10 cellular contexts compared by ENCODE assay signal in genomic region chr9:111148994-111149759, GRCh38.
DNase-seq lines count a peak whose midpoint lies in the region; ATAC-seq, FAIRE-seq and TF ChIP-seq lines count a peak whose summit lies in the region.
"Had no signal": no experiment of that assay in that cellular context is flagged by ENCODE, and none has a peak within 500 bp of the region (broad histone marks: within the 10 kb centered on the region; RNA-seq: fewer than 3 reads in every experiment).

No MANE protein-coding gene starts in this region.

- 71% methylated on average over 5 of the region's 5 CpGs for WGBS in right cardiac atrium

- intact Hi-C loops in HCT116 (cut with micrococcal nuclease): loop anchor here (5.0 kb wide), 1 partner anchor 512 kb away; no protein-coding TSS in a partner anchor
- intact Hi-C loops in right cardiac atrium (cut with DNase I): no loop called here

- H3K4me2 ChIP-seq in HCT116 (ENCODE audit: low read length): no peak overlapping the region

- H3K9me2 ChIP-seq in HCT116 (ENCODE audit: insufficient read depth): no peaks in the 10 kb centered on the region

- RAD21 ChIA-PET in HCT116 (lab: Charles Lee; ENCODE audit: low non-redundant PET in 1 of 2, low total read pairs in 2 of 2, uncharacterized antibody in 2 of 2, unreplicated experiment in 2 of 2): no interaction called here

- H3K4me1 ChIP-seq in HCT116 (ENCODE audit: control insufficient read depth in 1 of 2, insufficient read depth in 2 of 2, low read length in 2 of 2) (no peaks in the 10 kb centered on the region), right cardiac atrium (ENCODE audit: control insufficient read depth, insufficient read depth, low read length) (no peaks in the 10 kb centered on the region)

- H3K36me3 ChIP-seq in HCT116 (ENCODE audit: control insufficient read depth in 1 of 2, insufficient read depth in 2 of 2, low read length in 2 of 2): no peaks in the 10 kb centered on the region

- DNase-seq in EL (peak; percentile 56), HCT116 (ENCODE audit: low read depth, low spot score) (peak; percentile 3), SK-MEL-5 (ENCODE audit: low read depth, low spot score) (peak; percentile 38), right cardiac atrium (peak; percentile 39 to 72 (median 43)), C1 segment of cervical spinal cord (lab: John Stamatoyannopoulos, UW) (no peak), GM12891 (ENCODE audit: insufficient read length, low spot score) (no peak), activated gamma-delta T cell (lab: John Stamatoyannopoulos, UW) (no peak)
- DNase-seq: activated gamma-delta T cell treated with Interleukin-2 at 50 U/mL for 16 hours, DMS79 treated with DMSO at 0.1 percent for 48 hours had no signal

- TF ChIP-seq CTCF in HCT116 (IDR thresholded peaks at IDR 0.05 in 2 of 3, conservative IDR thresholded peaks at IDR 0.05 in 1 of 3; ENCODE audit: borderline replicate concordance in 1 of 3, insufficient read depth in 1 of 3, low read depth in 2 of 3, low read length in 2 of 3): peak; percentile 13 to 40 (median 33); a peak in 3 of 6 replicates

- H3K9me3 ChIP-seq in HCT116 (ENCODE audit: control insufficient read depth in 1 of 2, insufficient read depth in 1 of 2, low read depth in 1 of 2, low read length in 2 of 2): no peaks in the 10 kb centered on the region
- H3K9me3 ChIP-seq in right cardiac atrium (ENCODE audit: control insufficient read depth, low read length): no peaks in the 10 kb centered on the region

- in situ Hi-C loops in SK-MEL-5 (cut with HindIII; ENCODE audit: low pct_unique_long_range_greater_than_20kb, low sequenced_read_pairs): no loop called here

- TF ChIP-seq POLR2A in HCT116 (IDR thresholded peaks at IDR 0.05; ENCODE audit: borderline replicate concordance, extremely low read depth, insufficient read depth, insufficient read length): no peak
- no peak for TF ChIP-seq POLR2A in GM12891 (IDR thresholded peaks at IDR 0.05; ENCODE audit: low read depth, low read length)

- FAIRE-seq in GM12891 (lab: Jason Lieb, UNC): no peak

- no peaks in the 10 kb centered on the region for H3K79me2 ChIP-seq in HCT116 (ENCODE audit: insufficient read depth, low read length)

- TF ChIP-seq RAD21 in HCT116 (IDR thresholded peaks at IDR 0.05; ENCODE audit: low read depth): peak; percentile 25; the same call in 1 of the 2 replicates

- ATAC-seq in HCT116 (peak; percentile 74), right cardiac atrium (peak; percentile 55 to 81), GM21367 (IDR thresholded peaks at IDR 0.05; ENCODE audit: unreplicated experiment) (no peak)

- no peak overlapping the region for H2AFZ ChIP-seq in HCT116 (ENCODE audit: low read depth, low read length, poor library complexity, severe bottlenecking)

- no peak overlapping the region for H3K27ac ChIP-seq in HCT116 (ENCODE audit: low read depth, low read length)
- peak overlapping the region; percentile 22 for H3K27ac ChIP-seq in right cardiac atrium (ENCODE audit: low read length)

- H3K9ac ChIP-seq in HCT116 (ENCODE audit: low read length): no peak overlapping the region

- H3K4me3 ChIP-seq in HCT116 (replicated peaks in 1 of 2; ENCODE audit: low read depth in 1 of 2, low read length in 2 of 2): no peak overlapping the region
- H3K4me3 ChIP-seq in right cardiac atrium (ENCODE audit: low read length): no peak overlapping the region

- H3K27me3 ChIP-seq in HCT116 (ENCODE audit: insufficient read depth, low read length) (no peaks in the 10 kb centered on the region), right cardiac atrium (ENCODE audit: control insufficient read depth, insufficient read depth) (no peaks in the 10 kb centered on the region)

- CTCF ChIA-PET in HCT116 (lab: Charles Lee): no interaction called here

- H4K20me1 ChIP-seq in HCT116 (ENCODE audit: insufficient read depth): no peaks in the 10 kb centered on the region

- POLR2A ChIA-PET in HCT116 (lab: Charles Lee): interaction anchor here (0.6 kb wide), 1 partner anchor 450 kb away, joined by 3 read pairs; the partner anchor contains the start of gene PTGR1

- no TSS peak for BruUV-seq in HCT116 (replicated peaks; lab: Mats Ljungman, UMichigan)

TF ChIP-seq in HCT116, 20 proteins besides CTCF, POLR2A, EP300 and RAD21 (continues in another document):
- TF ChIP-seq TCF7L2 (IDR thresholded peaks at IDR 0.05; ENCODE audit: borderline replicate concordance, extremely low read depth, insufficient read depth, insufficient read length) (no peak), SP1 (IDR thresholded peaks at IDR 0.05; ENCODE audit: low read depth) (no peak), ELF1 (IDR thresholded peaks at IDR 0.05; ENCODE audit: borderline replicate concordance, low read depth) (no peak), YY1 (IDR thresholded peaks at IDR 0.05; ENCODE audit: extremely low read depth, insufficient replicate concordance, low read depth, low read length) (no peak), POLR2AphosphoS5 (IDR thresholded peaks at IDR 0.05; ENCODE audit: low read depth, low read length) (no peak), REST (IDR thresholded peaks at IDR 0.05; ENCODE audit: low read depth) (no peak), CEBPB (IDR thresholded peaks at IDR 0.05; ENCODE audit: low read depth) (no peak), CBX3 (IDR thresholded peaks at IDR 0.05; ENCODE audit: low read depth) (no peak), ATF3 (IDR thresholded peaks at IDR 0.05) (no peak)

TF ChIP-seq in GM12891, 5 proteins besides CTCF, POLR2A, EP300 and RAD21:
- TF ChIP-seq SPI1 (IDR thresholded peaks at IDR 0.05; ENCODE audit: low read depth, low read length) (no peak), POLR2AphosphoS5 (IDR thresholded peaks at IDR 0.05; ENCODE audit: low read depth, low read length) (no peak), TAF1 (IDR thresholded peaks at IDR 0.05; ENCODE audit: low read depth, low read length) (no peak), POU2F2 (IDR thresholded peaks at IDR 0.05; ENCODE audit: low read depth, low read length) (no peak), PAX5 (IDR thresholded peaks at IDR 0.05; ENCODE audit: insufficient read depth, low read length, severe bottlenecking) (no peak)
TF ChIP-seq in GM12891: peak in this region for 0.

Comparison
In these comparisons a context has a peak if more than half of its experiments do, and no peak if none do; other contexts are left out.
1. DNase-seq: peak in EL (single experiment), HCT116 (single experiment), SK-MEL-5 (single experiment) and right cardiac atrium (3 of 3); none in C1 segment of cervical spinal cord (0 of 14), GM12891 (single experiment) and activated gamma-delta T cell (single experiment).